ENCODE assay signal across 18 cellular contexts in genomic region chr12:108295631-108296030, GRCh38. TPM values are rescaled to one million over a fixed set of nuclear protein-coding genes. Genes with fewer than 3 reads are reported as not detected.
A peak's percentile ranks its signal among the peaks of the same experiment; 100 is the strongest.
DNase-seq lines count a peak whose midpoint lies in the region; ATAC-seq and TF ChIP-seq lines count a peak whose summit lies in the region.
"Had no signal": no experiment of that assay in that cellular context is flagged by ENCODE, and none has a peak within 500 bp of the region (broad histone marks: within the 10 kb centered on the region; RNA-seq: fewer than 3 reads in every experiment).

No MANE protein-coding gene starts in this region.

- H3K27me3 Mint-ChIP-seq in T-helper 17 cell: peaks cover 22% of the 10 kb centered on the region
- H3K27me3 Mint-ChIP-seq in glutamatergic neuron (ENCODE audit: unreplicated experiment): peaks cover 7% of the 10 kb centered on the region

- peaks cover 3% of the 10 kb centered on the region for H3K9me3 Mint-ChIP-seq in glutamatergic neuron (ENCODE audit: unreplicated experiment)
- H3K9me3 Mint-ChIP-seq: CD8-positive, alpha-beta memory T cell; H9 had no signal

- no peaks in the 10 kb centered on the region for H3K36me3 Mint-ChIP-seq in T-helper 17 cell (ENCODE audit: low read depth)
- peaks cover 3% of the 10 kb centered on the region for H3K36me3 Mint-ChIP-seq in glutamatergic neuron (ENCODE audit: unreplicated experiment)
- H3K36me3 Mint-ChIP-seq: IgD-negative memory B cell had no signal

- no peak overlapping the region for H3K27ac ChIP-seq in left lung
- H3K27ac ChIP-seq: RWPE1 had no signal

- peaks cover 0 to 39% of the 10 kb centered on the region in 2 donors for H3K4me1 ChIP-seq in left lung

- H3K36me3 ChIP-seq in left lung: peaks cover 0 to 25% of the 10 kb centered on the region in 2 donors

- peak overlapping the region; percentile 8 for H3K27ac Mint-ChIP-seq in T-helper 17 cell
- H3K27ac Mint-ChIP-seq in glutamatergic neuron (ENCODE audit: unreplicated experiment): peak overlapping the region; percentile 48
- H3K27ac Mint-ChIP-seq: IgD-negative memory B cell had no signal

- H3K9me3 ChIP-seq in T-helper 17 cell (ENCODE audit: control insufficient read depth, low read length, poor library complexity, severe bottlenecking): no peaks in the 10 kb centered on the region
- H3K9me3 ChIP-seq in left lung: no peaks in the 10 kb centered on the region

- TF ChIP-seq POLR2A in erythroblast (IDR thresholded peaks at IDR 0.05; ENCODE audit: low read length): no peak

- H3K4me3 ChIP-seq in left lung: no peak overlapping the region

- H3K27me3 ChIP-seq in left lung: no peaks in the 10 kb centered on the region

- TF ChIP-seq CTCF in glutamatergic neuron (IDR thresholded peaks at IDR 0.05; ENCODE audit: partially characterized antibody, unreplicated experiment) (no peak), left lung (IDR thresholded peaks at IDR 0.05) (no peak)

- ATAC-seq in T-helper 17 cell: no peak
- ATAC-seq in left lung: no peak
- ATAC-seq: PC-3 had no signal

- H3K4me3 Mint-ChIP-seq in T-helper 17 cell (no peak overlapping the region), glutamatergic neuron (ENCODE audit: unreplicated experiment) (no peak overlapping the region)
- H3K4me3 Mint-ChIP-seq: H9, IgD-negative memory B cell had no signal

- DNase-seq in NCI-H82 (lab: John Stamatoyannopoulos, UW) (peak; percentile 31), NCI-H82 treated with DMSO at 0.1 percent for 48 hours (lab: John Stamatoyannopoulos, UW; ENCODE audit: unreplicated experiment) (no peak), T-helper 17 cell (no peak), glutamatergic neuron (peak; percentile 64), posterior vena cava (ENCODE audit: low spot score) (peak; percentile 75), erythroblast (lab: John Stamatoyannopoulos, UW) (no peak), AG08396 (ENCODE audit: low spot score) (no peak), left lung (no peak)
- DNase-seq: 8988T, DMS79 treated with DMSO at 0.1 percent for 48 hours, H9, NCI-H187, NCI-H446, PC-3 had no signal

- H3K4me1 Mint-ChIP-seq in T-helper 17 cell (peaks cover 3% of the 10 kb centered on the region), glutamatergic neuron (ENCODE audit: low read depth, unreplicated experiment) (peaks cover 9% of the 10 kb centered on the region)

- intact Hi-C loops in posterior vena cava (cut with DNase I): loop anchor here in 1 of 2 donors (10.0 kb wide), 1 partner anchor 159 kb away; no protein-coding TSS in a partner anchor
- intact Hi-C loops in left lung (cut with DNase I): no loop called here

RNA-seq across cellular contexts. Expression of gene CMKLR1, which starts 43.5 kb away (rescaled TPM):
- total RNA-seq in T-helper 17 cell: under 1 TPM in 1 of 2 donors, not detected in 1; 0.22 TPM
- not detected for total RNA-seq in glutamatergic neuron (ENCODE audit: unreplicated experiment)
- 10 to 100 TPM; 44.6 to 53.4 TPM for total RNA-seq in posterior vena cava
- 10 to 100 TPM; 19.0 to 31.2 TPM for total RNA-seq in left lung
- total RNA-seq: G401, PC-3 had no signal

Comparison
In these comparisons a context has a peak if more than half of its experiments do, and no peak if none do; other contexts are left out.
1. DNase-seq: peak in NCI-H82 (single experiment), glutamatergic neuron (single experiment) and posterior vena cava (single experiment); none in NCI-H82 treated with DMSO at 0.1 percent for 48 hours (single experiment), T-helper 17 cell (0 of 3), erythroblast (0 of 2), AG08396 (single experiment) and left lung (0 of 2).
2. RNA of gene CMKLR1, which starts 43.5 kb away (total RNA-seq): 44.6 to 53.4 TPM in posterior vena cava and 19.0 to 31.2 TPM in left lung; 0.22 TPM in T-helper 17 cell and not detected in glutamatergic neuron (single experiment); every median in the first group is over 10 times any median in the second.